1 cellular context compared by ENCODE assay signal in the genomic region with DNA sequence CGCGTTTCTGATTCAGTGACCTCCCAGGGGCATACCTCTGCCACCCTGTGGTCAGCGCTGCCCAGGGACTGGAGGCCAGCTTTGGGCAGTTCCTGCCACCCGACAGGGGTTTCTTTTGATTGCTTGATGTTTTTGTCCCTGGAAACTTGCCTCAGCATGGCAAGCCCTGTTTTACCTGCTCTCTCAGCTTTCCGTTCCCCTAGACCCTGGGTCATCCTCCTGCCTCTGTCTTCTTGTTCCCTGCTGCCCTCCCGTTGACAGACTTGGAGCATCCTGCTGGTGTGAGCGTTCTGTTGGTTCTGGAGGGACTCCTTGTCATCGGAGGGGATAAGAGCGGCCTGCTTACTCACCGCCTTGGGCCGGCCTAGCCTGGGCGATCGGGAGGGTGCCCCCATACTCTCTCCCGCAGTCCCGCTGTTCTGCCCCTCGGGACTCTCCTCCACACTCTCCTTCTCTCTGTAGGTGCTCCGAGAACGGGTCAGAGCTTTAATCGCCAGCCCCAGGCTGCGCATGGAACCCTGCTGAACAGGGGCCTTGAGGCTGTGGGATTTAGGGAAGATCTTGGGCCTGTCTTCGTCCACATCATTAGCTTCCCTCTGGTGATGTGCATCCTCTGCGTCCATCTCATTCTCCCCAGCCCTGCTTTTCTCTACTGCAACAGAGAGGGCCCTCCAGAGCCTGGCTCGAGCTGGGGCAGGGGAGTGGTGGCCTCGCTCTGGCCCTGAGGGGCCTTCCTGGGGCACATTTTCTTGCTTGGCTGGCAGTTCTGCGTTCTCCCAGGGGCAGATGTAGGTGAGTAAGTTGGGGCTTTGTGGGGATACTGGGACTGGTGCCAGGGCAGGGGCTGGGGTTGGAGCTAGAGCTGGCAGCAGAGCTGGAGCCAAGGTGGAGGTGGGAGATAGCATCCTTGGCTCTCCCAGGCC.
TF ChIP-seq lines count a peak whose summit lies in the region.

No MANE protein-coding gene starts in this region.

TF ChIP-seq in SK-N-SH, 30 proteins besides CTCF, POLR2A, EP300 and RAD21 (continued from another document):
- TF ChIP-seq, protein P1, sequence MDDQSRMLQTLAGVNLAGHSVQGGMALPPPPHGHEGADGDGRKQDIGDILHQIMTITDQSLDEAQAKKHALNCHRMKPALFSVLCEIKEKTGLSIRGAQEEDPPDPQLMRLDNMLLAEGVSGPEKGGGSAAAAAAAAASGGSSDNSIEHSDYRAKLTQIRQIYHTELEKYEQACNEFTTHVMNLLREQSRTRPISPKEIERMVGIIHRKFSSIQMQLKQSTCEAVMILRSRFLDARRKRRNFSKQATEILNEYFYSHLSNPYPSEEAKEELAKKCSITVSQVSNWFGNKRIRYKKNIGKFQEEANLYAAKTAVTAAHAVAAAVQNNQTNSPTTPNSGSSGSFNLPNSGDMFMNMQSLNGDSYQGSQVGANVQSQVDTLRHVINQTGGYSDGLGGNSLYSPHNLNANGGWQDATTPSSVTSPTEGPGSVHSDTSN (IDR thresholded peaks at IDR 0.05), result no peak
- TF ChIP-seq, protein P2, sequence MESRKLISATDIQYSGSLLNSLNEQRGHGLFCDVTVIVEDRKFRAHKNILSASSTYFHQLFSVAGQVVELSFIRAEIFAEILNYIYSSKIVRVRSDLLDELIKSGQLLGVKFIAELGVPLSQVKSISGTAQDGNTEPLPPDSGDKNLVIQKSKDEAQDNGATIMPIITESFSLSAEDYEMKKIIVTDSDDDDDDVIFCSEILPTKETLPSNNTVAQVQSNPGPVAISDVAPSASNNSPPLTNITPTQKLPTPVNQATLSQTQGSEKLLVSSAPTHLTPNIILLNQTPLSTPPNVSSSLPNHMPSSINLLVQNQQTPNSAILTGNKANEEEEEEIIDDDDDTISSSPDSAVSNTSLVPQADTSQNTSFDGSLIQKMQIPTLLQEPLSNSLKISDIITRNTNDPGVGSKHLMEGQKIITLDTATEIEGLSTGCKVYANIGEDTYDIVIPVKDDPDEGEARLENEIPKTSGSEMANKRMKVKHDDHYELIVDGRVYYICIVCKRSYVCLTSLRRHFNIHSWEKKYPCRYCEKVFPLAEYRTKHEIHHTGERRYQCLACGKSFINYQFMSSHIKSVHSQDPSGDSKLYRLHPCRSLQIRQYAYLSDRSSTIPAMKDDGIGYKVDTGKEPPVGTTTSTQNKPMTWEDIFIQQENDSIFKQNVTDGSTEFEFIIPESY (IDR thresholded peaks at IDR 0.05; ENCODE audit: borderline replicate concordance, low read depth), result no peak
- TF ChIP-seq MEF2A (IDR thresholded peaks at IDR 0.05; ENCODE audit: borderline replicate concordance, low read depth) (no peak), RXRA (IDR thresholded peaks at IDR 0.05; ENCODE audit: borderline replicate concordance, low read depth) (no peak), CHD2 (IDR thresholded peaks at IDR 0.05; ENCODE audit: low read length, partially characterized antibody) (no peak), FOXM1 (IDR thresholded peaks at IDR 0.05; ENCODE audit: low read depth) (no peak), MXI1 (IDR thresholded peaks at IDR 0.05; ENCODE audit: low read depth, low read length) (no peak), FOXJ3 (CRISPR knock-in tag; IDR thresholded peaks at IDR 0.05) (no peak), GATA2 (CRISPR knock-in tag; IDR thresholded peaks at IDR 0.05) (no peak), TCF12 (IDR thresholded peaks at IDR 0.05) (no peak)
- TF ChIP-seq, protein P3, sequence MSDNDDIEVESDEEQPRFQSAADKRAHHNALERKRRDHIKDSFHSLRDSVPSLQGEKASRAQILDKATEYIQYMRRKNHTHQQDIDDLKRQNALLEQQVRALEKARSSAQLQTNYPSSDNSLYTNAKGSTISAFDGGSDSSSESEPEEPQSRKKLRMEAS (IDR thresholded peaks at IDR 0.05; ENCODE audit: low read depth), result no peak
